ENCODE assay signal across 8 cellular contexts in genomic region chr9:70484232-70485130, GRCh38.
A peak's percentile ranks its signal among the peaks of the same experiment; 100 is the strongest.
DNase-seq lines count a peak whose midpoint lies in the region; ATAC-seq, FAIRE-seq and TF ChIP-seq lines count a peak whose summit lies in the region.

No MANE protein-coding gene starts in this region.

- intact Hi-C loops in CD14-positive monocyte (cut with micrococcal nuclease), result loop anchor here (5.0 to 10.0 kb wide), 3 partner anchors 60 to 118 kb away; no protein-coding TSS in a partner anchor
- intact Hi-C loops in lower leg skin (cut with DNase I; ENCODE audit: low total_unique reads), result loop anchor here (5.0 kb wide), 1 partner anchor 67 kb away; no protein-coding TSS in a partner anchor

- no peaks in the 10 kb centered on the region for H3K36me3 ChIP-seq in brain microvascular endothelial cell (replicated peaks)
- H3K36me3 ChIP-seq in small intestine (ENCODE audit: control insufficient read depth in 2 of 2, insufficient read depth in 2 of 2, low read length in 2 of 2), result no peaks in the 10 kb centered on the region

- DNase-seq in CD14-positive monocyte (ENCODE audit: low spot score), result no peak
- peak; percentile 23 for DNase-seq in GM12891 (ENCODE audit: insufficient read length, low spot score)
- DNase-seq in NCI-H460 (ENCODE audit: extremely low read depth, low read depth), result peak; percentile 71
- DNase-seq in brain microvascular endothelial cell, result peak; percentile 78
- DNase-seq in iPS DF 4.7 (ENCODE audit: extremely low read depth, low spot score), result peak; percentile 62
- peak; percentile 79 for DNase-seq in small intestine
- DNase-seq in lower leg skin (ENCODE audit: low spot score in 2 of 2), result no peak

- no peaks in the 10 kb centered on the region for H3K9me3 ChIP-seq in small intestine (ENCODE audit: control insufficient read depth, low read depth)

- H3K27me3 Mint-ChIP-seq in CD14-positive monocyte (ENCODE audit: low read depth in 3 of 3), result peaks cover 0 to 6% (median 0%) of the 10 kb centered on the region in 3 donors

- H3K4me1 Mint-ChIP-seq in CD14-positive monocyte, result peaks cover 15% of the 10 kb centered on the region

- peak; percentile 90 for ATAC-seq in HG02884 (IDR thresholded peaks at IDR 0.05; ENCODE audit: unreplicated experiment)

- H3K36me3 Mint-ChIP-seq in CD14-positive monocyte, result no peaks in the 10 kb centered on the region

- H3K4me3 ChIP-seq in brain microvascular endothelial cell (ENCODE audit: low read depth, low read length), result no peak overlapping the region
- no peak overlapping the region for H3K4me3 ChIP-seq in small intestine (ENCODE audit: low read depth in 1 of 2, low read length in 2 of 2)
- H3K4me3 ChIP-seq in lower leg skin (ENCODE audit: low read depth, poor library complexity, severe bottlenecking), result no peak overlapping the region

- TF ChIP-seq CTCF in CD14-positive monocyte (IDR thresholded peaks at IDR 0.05) (peak; percentile 79), brain microvascular endothelial cell (IDR thresholded peaks at IDR 0.05; ENCODE audit: low read depth, low read length, missing control alignments) (peak; percentile 86), lower leg skin (IDR thresholded peaks at IDR 0.05) (peak in 1 of 3 donors; percentile 62)

- 48 to 51% (median 51%) methylated on average over 8 of the region's 8 CpGs for WGBS in small intestine, 3 donors
- WGBS in lower leg skin, 2 donors, result 56 to 58% methylated on average over 8 of the region's 8 CpGs

- in situ Hi-C loops in brain microvascular endothelial cell (cut with HindIII; ENCODE audit: low pct_ligation_motif_present, low sequenced_read_pairs), result no loop called here

- no peak overlapping the region for H3K4me3 Mint-ChIP-seq in CD14-positive monocyte

- no peaks in the 10 kb centered on the region for H3K27me3 ChIP-seq in brain microvascular endothelial cell (replicated peaks)
- H3K27me3 ChIP-seq in small intestine (ENCODE audit: control insufficient read depth in 2 of 2, insufficient read depth in 2 of 2, low read length in 2 of 2), result no peaks in the 10 kb centered on the region

- H3K4me1 ChIP-seq in small intestine (ENCODE audit: control insufficient read depth in 2 of 2, insufficient read depth in 1 of 2, low read depth in 1 of 2, low read length in 1 of 2), result peaks cover 3 to 14% of the 10 kb centered on the region in 2 donors

- no peak for TF ChIP-seq POLR2A in GM12891 (IDR thresholded peaks at IDR 0.05; ENCODE audit: low read depth, low read length)
- no peak for TF ChIP-seq POLR2A in lower leg skin (IDR thresholded peaks at IDR 0.05)

- no peak overlapping the region for H3K27ac ChIP-seq in brain microvascular endothelial cell
- H3K27ac ChIP-seq in small intestine (ENCODE audit: low read depth in 1 of 2, low read length in 1 of 2), result peak overlapping the region in 1 of 2 donors; percentile 73

- H3K27ac Mint-ChIP-seq in CD14-positive monocyte, result peak overlapping the region in 2 of 7 donors; percentile 21 to 80

- FAIRE-seq in GM12891 (lab: Jason Lieb, UNC) (no peak), small intestine (lab: Jason Lieb, UNC) (no peak)

- no peaks in the 10 kb centered on the region for H3K9me3 Mint-ChIP-seq in CD14-positive monocyte

TF ChIP-seq in GM12891, 5 proteins besides CTCF, POLR2A, EP300 and RAD21:
- TF ChIP-seq SPI1 (IDR thresholded peaks at IDR 0.05; ENCODE audit: low read depth, low read length) (no peak), TAF1 (IDR thresholded peaks at IDR 0.05; ENCODE audit: low read depth, low read length) (no peak)

Comparison
In these comparisons a context has a peak if more than half of its experiments do, and no peak if none do; other contexts are left out.
1. DNase-seq: peak in GM12891 (single experiment), NCI-H460 (single experiment), brain microvascular endothelial cell (single experiment), iPS DF 4.7 (single experiment) and small intestine (single experiment); none in CD14-positive monocyte (single experiment) and lower leg skin (0 of 2).